ENCODE assay signal across 8 cellular contexts in the genomic region with DNA sequence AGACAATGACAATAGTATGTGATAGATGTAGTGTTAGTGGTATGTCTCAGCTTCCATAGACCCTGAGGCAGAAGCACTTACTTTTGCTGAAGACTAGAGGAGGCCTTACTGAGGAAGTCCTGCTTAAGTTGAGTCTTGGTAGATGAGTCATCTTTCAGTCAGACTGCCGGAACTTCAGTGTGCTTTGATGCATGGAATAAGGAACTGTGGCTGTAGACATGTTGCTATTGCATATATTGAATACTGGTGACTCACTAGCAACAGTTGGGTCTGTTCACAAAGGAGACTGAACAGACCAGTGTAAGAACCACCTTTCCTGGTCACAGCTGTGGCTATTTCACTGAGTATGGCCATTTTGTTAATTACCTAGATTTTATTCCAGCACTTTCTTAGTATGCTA.
DNase-seq lines count a peak whose midpoint lies in the region; ATAC-seq and TF ChIP-seq lines count a peak whose summit lies in the region.

No MANE protein-coding gene starts in this region.

- H3K4me1 ChIP-seq in colonic mucosa (no peaks in the 10 kb centered on the region), uterus (no peaks in the 10 kb centered on the region)

- H3K9me3 Mint-ChIP-seq in activated CD4-positive, alpha-beta T cell treated with anti-CD3 and anti-CD28 coated beads, Interleukin-2, amount 10 ng/mL, durations not matched to agents 24 days and 14 days: peaks cover 17% of the 10 kb centered on the region

- no peak for TF ChIP-seq POLR2A in uterus (IDR thresholded peaks at IDR 0.05)

- no peak for TF ChIP-seq CTCF in colonic mucosa (IDR thresholded peaks at IDR 0.05)
- TF ChIP-seq CTCF in uterus (IDR thresholded peaks at IDR 0.05): no peak

- no peak overlapping the region for H3K4me3 Mint-ChIP-seq in activated CD4-positive, alpha-beta T cell treated with anti-CD3 and anti-CD28 coated beads, Interleukin-2, amount 10 ng/mL, durations not matched to agents 24 days and 14 days

- H3K36me3 ChIP-seq in colonic mucosa (no peaks in the 10 kb centered on the region), uterus (no peaks in the 10 kb centered on the region)

- no peaks in the 10 kb centered on the region for H3K9me3 ChIP-seq in colonic mucosa
- no peaks in the 10 kb centered on the region for H3K9me3 ChIP-seq in uterus

- no peak overlapping the region for H3K9ac ChIP-seq in colonic mucosa (ENCODE audit: low read depth in 2 of 2, low read length in 2 of 2)

- intact Hi-C loops in colonic mucosa (cut with DNase I): no loop called here
- intact Hi-C loops in activated CD4-positive, alpha-beta T cell treated with anti-CD3 and anti-CD28 coated beads, Interleukin-2, amount 10 ng/mL, durations not matched to agents 24 days and 14 days (cut with micrococcal nuclease): no loop called here
- intact Hi-C loops in uterus (cut with DNase I; ENCODE audit: low total_unique reads): no loop called here

- H3K36me3 Mint-ChIP-seq in activated CD4-positive, alpha-beta T cell treated with anti-CD3 and anti-CD28 coated beads, Interleukin-2, amount 10 ng/mL, durations not matched to agents 24 days and 14 days (ENCODE audit: low read depth): no peaks in the 10 kb centered on the region

- no peak overlapping the region for H3K27ac Mint-ChIP-seq in activated CD4-positive, alpha-beta T cell treated with anti-CD3 and anti-CD28 coated beads, Interleukin-2, amount 10 ng/mL, durations not matched to agents 24 days and 14 days

- H3K27me3 ChIP-seq in colonic mucosa (no peaks in the 10 kb centered on the region), uterus (no peaks in the 10 kb centered on the region)

- no peaks in the 10 kb centered on the region for H3K4me1 Mint-ChIP-seq in activated CD4-positive, alpha-beta T cell treated with anti-CD3 and anti-CD28 coated beads, Interleukin-2, amount 10 ng/mL, durations not matched to agents 24 days and 14 days

- H3K27ac ChIP-seq in colonic mucosa: no peak overlapping the region
- H3K27ac ChIP-seq in uterus: no peak overlapping the region

- ATAC-seq in GM18520 (IDR thresholded peaks at IDR 0.05; ENCODE audit: unreplicated experiment): peak; percentile 97
- ATAC-seq in HG02759 (IDR thresholded peaks at IDR 0.05; ENCODE audit: unreplicated experiment): peak; percentile 100

- peak; percentile 88 for DNase-seq in NAMALWA (ENCODE audit: low spot score)
- DNase-seq in glomerular visceral epithelial cell (ENCODE audit: extremely low spot score): peak; percentile 73
- DNase-seq in colonic mucosa: no peak
- DNase-seq in activated CD4-positive, alpha-beta T cell treated with anti-CD3 and anti-CD28 coated beads, Interleukin-2, amount 10 ng/mL, durations not matched to agents 24 days and 14 days: no peak
- DNase-seq in uterus: no peak
- DNase-seq in activated T-cell treated with anti-CD3 and anti-CD28 coated beads for 4 hours: no peak

- H3K27me3 Mint-ChIP-seq in activated CD4-positive, alpha-beta T cell treated with anti-CD3 and anti-CD28 coated beads, Interleukin-2, amount 10 ng/mL, durations not matched to agents 24 days and 14 days: no peaks in the 10 kb centered on the region

- H3K4me3 ChIP-seq in colonic mucosa (no peak overlapping the region), uterus (no peak overlapping the region)

Comparison
In these comparisons a context has a peak if more than half of its experiments do, and no peak if none do; other contexts are left out.
1. DNase-seq: peak in NAMALWA (single experiment) and glomerular visceral epithelial cell (single experiment); none in colonic mucosa (single experiment), activated CD4-positive, alpha-beta T cell treated with anti-CD3 and anti-CD28 coated beads, Interleukin-2, amount 10 ng/mL, durations not matched to agents 24 days and 14 days (single experiment), uterus (0 of 2) and activated T-cell treated with anti-CD3 and anti-CD28 coated beads for 4 hours (single experiment).